Comparison of ENCODE assay signal across 8 cellular contexts in genomic region chr6:25404693-25405169, GRCh38.
DNase-seq lines count a peak whose midpoint lies in the region; ATAC-seq and TF ChIP-seq lines count a peak whose summit lies in the region.

No MANE protein-coding gene starts in this region.

- H3K27me3 Mint-ChIP-seq in CD14-positive monocyte (ENCODE audit: low read depth in 3 of 3) (no peaks in the 10 kb centered on the region), HFFc6 (ENCODE audit: insufficient read depth) (no peaks in the 10 kb centered on the region)
- H3K27me3 Mint-ChIP-seq in activated CD8-positive, alpha-beta T cell treated with anti-CD3 and anti-CD28 coated beads, Interleukin-2, amount 10 ng/mL, durations not matched to agents 7 days and 5 days (ENCODE audit: low read depth): no peaks in the 10 kb centered on the region

- H3K4me1 Mint-ChIP-seq in CD14-positive monocyte: no peaks in the 10 kb centered on the region
- peaks cover 17% of the 10 kb centered on the region for H3K4me1 Mint-ChIP-seq in activated CD8-positive, alpha-beta T cell treated with anti-CD3 and anti-CD28 coated beads, Interleukin-2, amount 10 ng/mL, durations not matched to agents 7 days and 5 days (ENCODE audit: low read depth)
- no peaks in the 10 kb centered on the region for H3K4me1 Mint-ChIP-seq in HFFc6 (ENCODE audit: low read depth)

- peaks cover 34% of the 10 kb centered on the region for H3K4me1 ChIP-seq in lower lobe of right lung

- H3K27ac ChIP-seq in lower lobe of right lung: peak overlapping the region; percentile 42

- no peaks in the 10 kb centered on the region for H3K9me3 ChIP-seq in lower lobe of right lung

- ATAC-seq in GM19455 (IDR thresholded peaks at IDR 0.05; ENCODE audit: unreplicated experiment) (peak; percentile 98), HG03442 (IDR thresholded peaks at IDR 0.05; ENCODE audit: unreplicated experiment) (peak; percentile 97), lower lobe of right lung (peak in 1 of 2 donors; percentile 54)
- peak; percentile 85 for ATAC-seq in activated CD8-positive, alpha-beta T cell treated with anti-CD3 and anti-CD28 coated beads, Interleukin-2, amount 10 ng/mL, durations not matched to agents 7 days and 5 days

- H3K27ac Mint-ChIP-seq in CD14-positive monocyte: peak overlapping the region in 2 of 7 donors; percentile 58 to 77
- no peak overlapping the region for H3K27ac Mint-ChIP-seq in activated CD8-positive, alpha-beta T cell treated with anti-CD3 and anti-CD28 coated beads, Interleukin-2, amount 10 ng/mL, durations not matched to agents 7 days and 5 days
- no peak overlapping the region for H3K27ac Mint-ChIP-seq in HFFc6

- CTCF ChIA-PET in activated CD8-positive, alpha-beta T cell treated with anti-CD3 and anti-CD28 coated beads, Interleukin-2, amount 10 ng/mL, durations not matched to agents 7 days and 5 days (lab: Charles Lee): interaction anchor here (1.1 to 4.0 kb wide), 12 partner anchors 9 to 139 kb away, joined by 3 to 22 read pairs (median 4); no protein-coding TSS in a partner anchor

- H3K36me3 Mint-ChIP-seq in CD14-positive monocyte (peaks cover 0 to 11% of the 10 kb centered on the region in 2 donors), HFFc6 (ENCODE audit: low read depth) (no peaks in the 10 kb centered on the region)
- no peaks in the 10 kb centered on the region for H3K36me3 Mint-ChIP-seq in activated CD8-positive, alpha-beta T cell treated with anti-CD3 and anti-CD28 coated beads, Interleukin-2, amount 10 ng/mL, durations not matched to agents 7 days and 5 days (ENCODE audit: low read depth)

- intact Hi-C loops in CD14-positive monocyte (cut with micrococcal nuclease) (loop anchor here in 1 of 2 donors (10.0 kb wide), 1 partner anchor 70 kb away; no protein-coding TSS in a partner anchor), lower lobe of right lung (cut with DNase I) (no loop called here)

- H3K4me3 ChIP-seq in lower lobe of right lung: no peak overlapping the region

- POLR2A ChIA-PET in activated CD8-positive, alpha-beta T cell treated with anti-CD3 and anti-CD28 coated beads, Interleukin-2, amount 10 ng/mL, durations not matched to agents 7 days and 5 days (lab: Charles Lee): interaction anchor here (0.8 to 2.1 kb wide), 9 partner anchors 8 to 617 kb away, joined by 3 to 7 read pairs (median 4); a partner anchor contains a TSS

- H3K9me3 Mint-ChIP-seq in CD14-positive monocyte: no peaks in the 10 kb centered on the region
- no peaks in the 10 kb centered on the region for H3K9me3 Mint-ChIP-seq in activated CD8-positive, alpha-beta T cell treated with anti-CD3 and anti-CD28 coated beads, Interleukin-2, amount 10 ng/mL, durations not matched to agents 7 days and 5 days (ENCODE audit: insufficient read depth)
- no peaks in the 10 kb centered on the region for H3K9me3 Mint-ChIP-seq in HFFc6

- no peaks in the 10 kb centered on the region for H3K27me3 ChIP-seq in lower lobe of right lung (ENCODE audit: low read depth)

- DNase-seq in CD14-positive monocyte (ENCODE audit: low spot score): peak; percentile 48
- DNase-seq in activated CD8-positive, alpha-beta T cell treated with anti-CD3 and anti-CD28 coated beads, Interleukin-2, amount 10 ng/mL, durations not matched to agents 7 days and 5 days: peak; percentile 57
- no peak for DNase-seq in lower lobe of right lung
- no peak for DNase-seq in DMS 273 (lab: John Stamatoyannopoulos, UW; ENCODE audit: unreplicated experiment)
- no peak for DNase-seq in HFFc6
- DNase-seq in NCI-H1092 treated with DMSO at 0.1 percent for 48 hours (lab: John Stamatoyannopoulos, UW): no peak

- TF ChIP-seq CTCF in CD14-positive monocyte (IDR thresholded peaks at IDR 0.05): no peak
- no peak for TF ChIP-seq CTCF in lower lobe of right lung (IDR thresholded peaks at IDR 0.05)
- no peak for TF ChIP-seq CTCF in HFFc6 (IDR thresholded peaks at IDR 0.05)

- H3K4me3 Mint-ChIP-seq in CD14-positive monocyte (no peak overlapping the region), HFFc6 (no peak overlapping the region)
- no peak overlapping the region for H3K4me3 Mint-ChIP-seq in activated CD8-positive, alpha-beta T cell treated with anti-CD3 and anti-CD28 coated beads, Interleukin-2, amount 10 ng/mL, durations not matched to agents 7 days and 5 days

- H3K36me3 ChIP-seq in lower lobe of right lung: no peaks in the 10 kb centered on the region

Comparison
In these comparisons a context has a peak if more than half of its experiments do, and no peak if none do; other contexts are left out.
1. DNase-seq: peak in CD14-positive monocyte (single experiment) and activated CD8-positive, alpha-beta T cell treated with anti-CD3 and anti-CD28 coated beads, Interleukin-2, amount 10 ng/mL, durations not matched to agents 7 days and 5 days (single experiment); none in lower lobe of right lung (single experiment), DMS 273 (single experiment), HFFc6 (single experiment) and NCI-H1092 treated with DMSO at 0.1 percent for 48 hours (single experiment).